8 cellular contexts compared by ENCODE assay signal in genomic region chr21:36909901-36910561, GRCh38. TPM values are rescaled to one million over a fixed set of nuclear protein-coding genes. Genes with fewer than 3 reads are reported as not detected.
DNase-seq lines count a peak whose midpoint lies in the region; ATAC-seq and TF ChIP-seq lines count a peak whose summit lies in the region.

No MANE protein-coding gene starts in this region.

- H3K4me1 ChIP-seq in uterus: no peaks in the 10 kb centered on the region

- H3K4me1 Mint-ChIP-seq in activated CD4-positive, alpha-beta memory T cell treated with anti-CD3 and anti-CD28 coated beads for 36 hours (ENCODE audit: low read depth): peaks cover 57% of the 10 kb centered on the region

- no peak for TF ChIP-seq CTCF in uterus (IDR thresholded peaks at IDR 0.05)

- no peak overlapping the region for H3K27ac ChIP-seq in uterus

- peak; percentile 80 for DNase-seq in AG20443 (ENCODE audit: low spot score)
- DNase-seq in HS-27A (ENCODE audit: low read depth): peak; percentile 94
- peak; percentile 55 for DNase-seq in activated CD4-positive, alpha-beta memory T cell treated with anti-CD3 and anti-CD28 coated beads for 36 hours
- peak; percentile 98 for DNase-seq in iris pigment epithelial cell (ENCODE audit: low read depth)
- no peak for DNase-seq in NCI-H2171 (lab: John Stamatoyannopoulos, UW)
- DNase-seq in uterus: no peak

- H3K27ac Mint-ChIP-seq in activated CD4-positive, alpha-beta memory T cell treated with anti-CD3 and anti-CD28 coated beads for 36 hours: peak overlapping the region; percentile 95

- no peaks in the 10 kb centered on the region for H3K9me3 Mint-ChIP-seq in activated CD4-positive, alpha-beta memory T cell treated with anti-CD3 and anti-CD28 coated beads for 36 hours

- H3K27me3 Mint-ChIP-seq in activated CD4-positive, alpha-beta memory T cell treated with anti-CD3 and anti-CD28 coated beads for 36 hours: no peaks in the 10 kb centered on the region

- CTCF ChIA-PET in activated CD4-positive, alpha-beta memory T cell treated with anti-CD3 and anti-CD28 coated beads for 36 hours (lab: Charles Lee): interaction anchor here (0.6 kb wide), 1 partner anchor 14 kb away, joined by 3 read pairs; no protein-coding TSS in a partner anchor

- POLR2A ChIA-PET in activated CD4-positive, alpha-beta memory T cell treated with anti-CD3 and anti-CD28 coated beads for 36 hours (lab: Charles Lee): interaction anchor here (0.6 to 1.6 kb wide), 2 partner anchors 24 to 57 kb away, joined by 4 read pairs; partner anchors contain the start of gene HLCS

- H3K36me3 Mint-ChIP-seq in activated CD4-positive, alpha-beta memory T cell treated with anti-CD3 and anti-CD28 coated beads for 36 hours: peaks cover 13% of the 10 kb centered on the region

- H3K4me3 Mint-ChIP-seq in activated CD4-positive, alpha-beta memory T cell treated with anti-CD3 and anti-CD28 coated beads for 36 hours: no peak overlapping the region

- ATAC-seq in HG03196 (IDR thresholded peaks at IDR 0.05; ENCODE audit: unreplicated experiment): no peak
- ATAC-seq in HG02678 (IDR thresholded peaks at IDR 0.05; ENCODE audit: unreplicated experiment): no peak

- H3K9me3 ChIP-seq in uterus: no peaks in the 10 kb centered on the region

- TF ChIP-seq POLR2A in uterus (IDR thresholded peaks at IDR 0.05): no peak

- no peaks in the 10 kb centered on the region for H3K27me3 ChIP-seq in uterus

- intact Hi-C loops in activated CD4-positive, alpha-beta memory T cell treated with anti-CD3 and anti-CD28 coated beads for 36 hours (cut with micrococcal nuclease): loop anchor here (1.0 to 5.0 kb wide), 2 partner anchors 8 to 77 kb away; no protein-coding TSS in a partner anchor
- intact Hi-C loops in uterus (cut with DNase I; ENCODE audit: low total_unique reads): no loop called here

- no peaks in the 10 kb centered on the region for H3K36me3 ChIP-seq in uterus

- no peak overlapping the region for H3K4me3 ChIP-seq in uterus

RNA-seq across cellular contexts. Expression of gene HLCS, which starts 56.4 kb away (rescaled TPM):
- total RNA-seq in activated CD4-positive, alpha-beta memory T cell treated with anti-CD3 and anti-CD28 coated beads for 36 hours: 10 to 100 TPM; 12.7 to 17.5 TPM
- total RNA-seq in uterus: 10 to 100 TPM in 2 of 4 donors, 1 to 10 TPM in 2; 3.8 to 31.4 (median 15.4) TPM

Comparison
In these comparisons a context has a peak if more than half of its experiments do, and no peak if none do; other contexts are left out.
1. DNase-seq: peak in AG20443 (single experiment), HS-27A (single experiment), activated CD4-positive, alpha-beta memory T cell treated with anti-CD3 and anti-CD28 coated beads for 36 hours (single experiment) and iris pigment epithelial cell (single experiment); none in NCI-H2171 (single experiment) and uterus (0 of 2).